ENCODE assay signal across 1 cellular context in the genomic region with DNA sequence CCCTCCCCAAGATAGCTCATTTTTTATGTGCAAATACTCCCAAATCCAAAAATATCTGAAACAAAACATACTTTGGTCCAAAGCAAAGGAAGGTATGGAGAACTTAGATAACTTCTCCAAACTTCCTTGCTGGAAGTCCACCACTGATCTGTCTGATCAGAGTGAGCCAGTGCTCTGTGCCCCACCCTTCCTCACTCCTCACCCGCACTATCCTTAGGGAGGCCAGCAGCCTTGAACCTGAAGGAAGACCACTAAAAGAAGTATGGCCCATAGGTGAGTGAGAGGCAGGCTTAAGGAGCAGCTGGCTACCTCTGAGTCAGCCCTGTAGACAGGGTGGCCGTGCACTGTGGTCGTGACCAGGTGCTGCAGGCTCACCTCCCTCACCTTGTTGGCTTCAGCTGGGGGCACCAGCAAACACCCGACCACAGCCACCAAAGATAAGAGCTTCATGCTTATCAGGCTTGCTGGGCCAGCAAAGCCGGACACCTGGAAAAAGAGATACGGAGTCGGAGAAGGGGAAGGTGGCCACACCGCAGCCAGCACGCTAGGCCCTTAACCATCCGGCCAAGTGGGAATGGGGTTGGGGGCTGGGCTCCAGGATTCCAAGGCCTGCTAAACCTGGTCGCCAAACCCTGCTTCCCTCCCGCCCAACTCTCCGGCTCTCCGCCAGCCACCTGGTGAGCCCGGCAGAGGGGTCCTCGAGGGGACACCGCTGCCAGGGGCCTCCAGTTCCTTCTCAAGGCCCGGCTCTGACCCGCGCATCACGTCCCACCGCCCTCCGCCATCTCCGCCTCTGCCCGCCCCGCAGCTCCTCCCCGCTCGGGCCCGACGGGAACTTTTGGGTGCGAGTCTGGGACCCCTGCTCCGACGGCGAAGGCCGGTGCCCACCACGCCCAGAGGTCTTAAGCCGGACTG.
TF ChIP-seq lines count a peak whose summit lies in the region.

No MANE protein-coding gene starts in this region.

TF ChIP-seq in HEK293, 187 proteins besides CTCF, POLR2A, EP300 and RAD21 (continued from another document and continues in another):
- TF ChIP-seq, protein P1, sequence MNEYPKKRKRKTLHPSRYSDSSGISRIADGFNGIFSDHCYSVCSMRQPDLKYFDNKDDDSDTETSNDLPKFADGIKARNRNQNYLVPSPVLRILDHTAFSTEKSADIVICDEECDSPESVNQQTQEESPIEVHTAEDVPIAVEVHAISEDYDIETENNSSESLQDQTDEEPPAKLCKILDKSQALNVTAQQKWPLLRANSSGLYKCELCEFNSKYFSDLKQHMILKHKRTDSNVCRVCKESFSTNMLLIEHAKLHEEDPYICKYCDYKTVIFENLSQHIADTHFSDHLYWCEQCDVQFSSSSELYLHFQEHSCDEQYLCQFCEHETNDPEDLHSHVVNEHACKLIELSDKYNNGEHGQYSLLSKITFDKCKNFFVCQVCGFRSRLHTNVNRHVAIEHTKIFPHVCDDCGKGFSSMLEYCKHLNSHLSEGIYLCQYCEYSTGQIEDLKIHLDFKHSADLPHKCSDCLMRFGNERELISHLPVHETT (tag by site-specific recombination; IDR thresholded peaks at IDR 0.05): no peak
- TF ChIP-seq, protein P2, sequence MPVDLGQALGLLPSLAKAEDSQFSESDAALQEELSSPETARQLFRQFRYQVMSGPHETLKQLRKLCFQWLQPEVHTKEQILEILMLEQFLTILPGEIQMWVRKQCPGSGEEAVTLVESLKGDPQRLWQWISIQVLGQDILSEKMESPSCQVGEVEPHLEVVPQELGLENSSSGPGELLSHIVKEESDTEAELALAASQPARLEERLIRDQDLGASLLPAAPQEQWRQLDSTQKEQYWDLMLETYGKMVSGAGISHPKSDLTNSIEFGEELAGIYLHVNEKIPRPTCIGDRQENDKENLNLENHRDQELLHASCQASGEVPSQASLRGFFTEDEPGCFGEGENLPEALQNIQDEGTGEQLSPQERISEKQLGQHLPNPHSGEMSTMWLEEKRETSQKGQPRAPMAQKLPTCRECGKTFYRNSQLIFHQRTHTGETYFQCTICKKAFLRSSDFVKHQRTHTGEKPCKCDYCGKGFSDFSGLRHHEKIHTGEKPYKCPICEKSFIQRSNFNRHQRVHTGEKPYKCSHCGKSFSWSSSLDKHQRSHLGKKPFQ (tag by site-specific recombination; IDR thresholded peaks at IDR 0.05): no peak
- TF ChIP-seq ZNF561 (tag by site-specific recombination; IDR thresholded peaks at IDR 0.05; ENCODE audit: borderline replicate concordance) (no peak), ZNF335 (tag by site-specific recombination; conservative IDR thresholded peaks at IDR 0.05) (peak; percentile 99), ZNF2 (tag by site-specific recombination; IDR thresholded peaks at IDR 0.05) (peak; percentile 21; the same call in 1 of the 2 replicates), KLF7 (tag by site-specific recombination; IDR thresholded peaks at IDR 0.05; ENCODE audit: borderline replicate concordance) (no peak), ZNF112 (tag by site-specific recombination; IDR thresholded peaks at IDR 0.05) (no peak), ZXDB (tag by site-specific recombination; IDR thresholded peaks at IDR 0.05) (peak; percentile 54; the same call in 1 of the 2 replicates), BCL11A (tag by site-specific recombination; IDR thresholded peaks at IDR 0.05; ENCODE audit: low read depth) (no peak), ZNF394 (tag by site-specific recombination; IDR thresholded peaks at IDR 0.05; ENCODE audit: borderline replicate concordance) (0 out of 2 replicates have a peak, but pooled peaks have one; percentile 15), ZIC2 (tag by site-specific recombination; IDR thresholded peaks at IDR 0.05) (no peak), ZBTB21 (tag by site-specific recombination; IDR thresholded peaks at IDR 0.05) (no peak), ZNF76 (tag by site-specific recombination; IDR thresholded peaks at IDR 0.05; ENCODE audit: borderline replicate concordance, low read depth) (peak; percentile 76; the same call in 1 of the 2 replicates), ZBTB1 (tag by site-specific recombination; IDR thresholded peaks at IDR 0.05) (no peak), ZNF558 (tag by site-specific recombination; IDR thresholded peaks at IDR 0.05) (no peak), EGR2 (tag by site-specific recombination; IDR thresholded peaks at IDR 0.05; ENCODE audit: low read depth) (0 out of 2 replicates have a peak, but pooled peaks have one; percentile 25), HOXD13 (CRISPR knock-in tag; IDR thresholded peaks at IDR 0.05; ENCODE audit: borderline replicate concordance) (no peak), KLF8 (tag by site-specific recombination; IDR thresholded peaks at IDR 0.05) (peak; percentile 43; the same call in 1 of the 2 replicates), GLIS2 (tag by site-specific recombination; IDR thresholded peaks at IDR 0.05) (peak; percentile 62), IKZF3 (tag by site-specific recombination; IDR thresholded peaks at IDR 0.05) (no peak), ZNF23 (tag by site-specific recombination; IDR thresholded peaks at IDR 0.05; ENCODE audit: borderline replicate concordance) (no peak), SCRT1 (tag by site-specific recombination; IDR thresholded peaks at IDR 0.05; ENCODE audit: borderline replicate concordance) (no peak), ZNF223 (tag by site-specific recombination; IDR thresholded peaks at IDR 0.05) (no peak)
- TF ChIP-seq, protein P3, sequence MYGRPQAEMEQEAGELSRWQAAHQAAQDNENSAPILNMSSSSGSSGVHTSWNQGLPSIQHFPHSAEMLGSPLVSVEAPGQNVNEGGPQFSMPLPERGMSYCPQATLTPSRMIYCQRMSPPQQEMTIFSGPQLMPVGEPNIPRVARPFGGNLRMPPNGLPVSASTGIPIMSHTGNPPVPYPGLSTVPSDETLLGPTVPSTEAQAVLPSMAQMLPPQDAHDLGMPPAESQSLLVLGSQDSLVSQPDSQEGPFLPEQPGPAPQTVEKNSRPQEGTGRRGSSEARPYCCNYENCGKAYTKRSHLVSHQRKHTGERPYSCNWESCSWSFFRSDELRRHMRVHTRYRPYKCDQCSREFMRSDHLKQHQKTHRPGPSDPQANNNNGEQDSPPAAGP (tag by site-specific recombination; IDR thresholded peaks at IDR 0.05): peak; percentile 44; the same call in 1 of the 2 replicates
- TF ChIP-seq, protein P4, sequence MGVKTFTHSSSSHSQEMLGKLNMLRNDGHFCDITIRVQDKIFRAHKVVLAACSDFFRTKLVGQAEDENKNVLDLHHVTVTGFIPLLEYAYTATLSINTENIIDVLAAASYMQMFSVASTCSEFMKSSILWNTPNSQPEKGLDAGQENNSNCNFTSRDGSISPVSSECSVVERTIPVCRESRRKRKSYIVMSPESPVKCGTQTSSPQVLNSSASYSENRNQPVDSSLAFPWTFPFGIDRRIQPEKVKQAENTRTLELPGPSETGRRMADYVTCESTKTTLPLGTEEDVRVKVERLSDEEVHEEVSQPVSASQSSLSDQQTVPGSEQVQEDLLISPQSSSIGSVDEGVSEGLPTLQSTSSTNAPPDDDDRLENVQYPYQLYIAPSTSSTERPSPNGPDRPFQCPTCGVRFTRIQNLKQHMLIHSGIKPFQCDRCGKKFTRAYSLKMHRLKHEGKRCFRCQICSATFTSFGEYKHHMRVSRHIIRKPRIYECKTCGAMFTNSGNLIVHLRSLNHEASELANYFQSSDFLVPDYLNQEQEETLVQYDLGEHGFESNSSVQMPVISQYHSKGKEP (tag by site-specific recombination; IDR thresholded peaks at IDR 0.05): no peak
- TF ChIP-seq, protein P5, sequence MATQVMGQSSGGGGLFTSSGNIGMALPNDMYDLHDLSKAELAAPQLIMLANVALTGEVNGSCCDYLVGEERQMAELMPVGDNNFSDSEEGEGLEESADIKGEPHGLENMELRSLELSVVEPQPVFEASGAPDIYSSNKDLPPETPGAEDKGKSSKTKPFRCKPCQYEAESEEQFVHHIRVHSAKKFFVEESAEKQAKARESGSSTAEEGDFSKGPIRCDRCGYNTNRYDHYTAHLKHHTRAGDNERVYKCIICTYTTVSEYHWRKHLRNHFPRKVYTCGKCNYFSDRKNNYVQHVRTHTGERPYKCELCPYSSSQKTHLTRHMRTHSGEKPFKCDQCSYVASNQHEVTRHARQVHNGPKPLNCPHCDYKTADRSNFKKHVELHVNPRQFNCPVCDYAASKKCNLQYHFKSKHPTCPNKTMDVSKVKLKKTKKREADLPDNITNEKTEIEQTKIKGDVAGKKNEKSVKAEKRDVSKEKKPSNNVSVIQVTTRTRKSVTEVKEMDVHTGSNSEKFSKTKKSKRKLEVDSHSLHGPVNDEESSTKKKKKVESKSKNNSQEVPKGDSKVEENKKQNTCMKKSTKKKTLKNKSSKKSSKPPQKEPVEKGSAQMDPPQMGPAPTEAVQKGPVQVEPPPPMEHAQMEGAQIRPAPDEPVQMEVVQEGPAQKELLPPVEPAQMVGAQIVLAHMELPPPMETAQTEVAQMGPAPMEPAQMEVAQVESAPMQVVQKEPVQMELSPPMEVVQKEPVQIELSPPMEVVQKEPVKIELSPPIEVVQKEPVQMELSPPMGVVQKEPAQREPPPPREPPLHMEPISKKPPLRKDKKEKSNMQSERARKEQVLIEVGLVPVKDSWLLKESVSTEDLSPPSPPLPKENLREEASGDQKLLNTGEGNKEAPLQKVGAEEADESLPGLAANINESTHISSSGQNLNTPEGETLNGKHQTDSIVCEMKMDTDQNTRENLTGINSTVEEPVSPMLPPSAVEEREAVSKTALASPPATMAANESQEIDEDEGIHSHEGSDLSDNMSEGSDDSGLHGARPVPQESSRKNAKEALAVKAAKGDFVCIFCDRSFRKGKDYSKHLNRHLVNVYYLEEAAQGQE (tag by site-specific recombination; IDR thresholded peaks at IDR 0.05): no peak
- TF ChIP-seq, protein P6, sequence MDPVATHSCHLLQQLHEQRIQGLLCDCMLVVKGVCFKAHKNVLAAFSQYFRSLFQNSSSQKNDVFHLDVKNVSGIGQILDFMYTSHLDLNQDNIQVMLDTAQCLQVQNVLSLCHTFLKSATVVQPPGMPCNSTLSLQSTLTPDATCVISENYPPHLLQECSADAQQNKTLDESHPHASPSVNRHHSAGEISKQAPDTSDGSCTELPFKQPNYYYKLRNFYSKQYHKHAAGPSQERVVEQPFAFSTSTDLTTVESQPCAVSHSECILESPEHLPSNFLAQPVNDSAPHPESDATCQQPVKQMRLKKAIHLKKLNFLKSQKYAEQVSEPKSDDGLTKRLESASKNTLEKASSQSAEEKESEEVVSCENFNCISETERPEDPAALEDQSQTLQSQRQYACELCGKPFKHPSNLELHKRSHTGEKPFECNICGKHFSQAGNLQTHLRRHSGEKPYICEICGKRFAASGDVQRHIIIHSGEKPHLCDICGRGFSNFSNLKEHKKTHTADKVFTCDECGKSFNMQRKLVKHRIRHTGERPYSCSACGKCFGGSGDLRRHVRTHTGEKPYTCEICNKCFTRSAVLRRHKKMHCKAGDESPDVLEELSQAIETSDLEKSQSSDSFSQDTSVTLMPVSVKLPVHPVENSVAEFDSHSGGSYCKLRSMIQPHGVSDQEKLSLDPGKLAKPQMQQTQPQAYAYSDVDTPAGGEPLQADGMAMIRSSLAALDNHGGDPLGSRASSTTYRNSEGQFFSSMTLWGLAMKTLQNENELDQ (tag by site-specific recombination; IDR thresholded peaks at IDR 0.05; ENCODE audit: low read depth): no peak
- TF ChIP-seq, protein P7, sequence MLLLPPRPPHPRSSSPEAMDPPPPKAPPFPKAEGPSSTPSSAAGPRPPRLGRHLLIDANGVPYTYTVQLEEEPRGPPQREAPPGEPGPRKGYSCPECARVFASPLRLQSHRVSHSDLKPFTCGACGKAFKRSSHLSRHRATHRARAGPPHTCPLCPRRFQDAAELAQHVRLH (tag by site-specific recombination; IDR thresholded peaks at IDR 0.05): no peak
- TF ChIP-seq, protein P8, sequence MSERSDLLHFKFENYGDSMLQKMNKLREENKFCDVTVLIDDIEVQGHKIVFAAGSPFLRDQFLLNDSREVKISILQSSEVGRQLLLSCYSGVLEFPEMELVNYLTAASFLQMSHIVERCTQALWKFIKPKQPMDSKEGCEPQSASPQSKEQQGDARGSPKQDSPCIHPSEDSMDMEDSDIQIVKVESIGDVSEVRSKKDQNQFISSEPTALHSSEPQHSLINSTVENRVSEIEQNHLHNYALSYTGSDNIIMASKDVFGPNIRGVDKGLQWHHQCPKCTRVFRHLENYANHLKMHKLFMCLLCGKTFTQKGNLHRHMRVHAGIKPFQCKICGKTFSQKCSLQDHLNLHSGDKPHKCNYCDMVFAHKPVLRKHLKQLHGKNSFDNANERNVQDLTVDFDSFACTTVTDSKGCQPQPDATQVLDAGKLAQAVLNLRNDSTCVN (tag by site-specific recombination; optimal IDR thresholded peaks at IDR 0.05): peak; percentile 78
- TF ChIP-seq, protein P9, sequence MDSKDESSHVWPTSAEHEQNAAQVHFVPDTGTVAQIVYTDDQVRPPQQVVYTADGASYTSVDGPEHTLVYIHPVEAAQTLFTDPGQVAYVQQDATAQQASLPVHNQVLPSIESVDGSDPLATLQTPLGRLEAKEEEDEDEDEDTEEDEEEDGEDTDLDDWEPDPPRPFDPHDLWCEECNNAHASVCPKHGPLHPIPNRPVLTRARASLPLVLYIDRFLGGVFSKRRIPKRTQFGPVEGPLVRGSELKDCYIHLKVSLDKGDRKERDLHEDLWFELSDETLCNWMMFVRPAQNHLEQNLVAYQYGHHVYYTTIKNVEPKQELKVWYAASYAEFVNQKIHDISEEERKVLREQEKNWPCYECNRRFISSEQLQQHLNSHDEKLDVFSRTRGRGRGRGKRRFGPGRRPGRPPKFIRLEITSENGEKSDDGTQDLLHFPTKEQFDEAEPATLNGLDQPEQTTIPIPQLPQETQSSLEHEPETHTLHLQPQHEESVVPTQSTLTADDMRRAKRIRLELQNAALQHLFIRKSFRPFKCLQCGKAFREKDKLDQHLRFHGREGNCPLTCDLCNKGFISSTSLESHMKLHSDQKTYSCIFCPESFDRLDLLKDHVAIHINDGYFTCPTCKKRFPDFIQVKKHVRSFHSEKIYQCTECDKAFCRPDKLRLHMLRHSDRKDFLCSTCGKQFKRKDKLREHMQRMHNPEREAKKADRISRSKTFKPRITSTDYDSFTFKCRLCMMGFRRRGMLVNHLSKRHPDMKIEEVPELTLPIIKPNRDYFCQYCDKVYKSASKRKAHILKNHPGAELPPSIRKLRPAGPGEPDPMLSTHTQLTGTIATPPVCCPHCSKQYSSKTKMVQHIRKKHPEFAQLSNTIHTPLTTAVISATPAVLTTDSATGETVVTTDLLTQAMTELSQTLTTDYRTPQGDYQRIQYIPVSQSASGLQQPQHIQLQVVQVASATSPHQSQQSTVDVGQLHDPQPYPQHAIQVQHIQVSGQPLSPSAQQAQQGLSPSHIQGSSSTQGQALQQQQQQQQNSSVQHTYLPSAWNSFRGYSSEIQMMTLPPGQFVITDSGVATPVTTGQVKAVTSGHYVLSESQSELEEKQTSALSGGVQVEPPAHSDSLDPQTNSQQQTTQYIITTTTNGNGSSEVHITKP (tag by site-specific recombination; IDR thresholded peaks at IDR 0.05): 0 out of 2 replicates have a peak, but pooled peaks have one; percentile 9
- TF ChIP-seq, protein P10, sequence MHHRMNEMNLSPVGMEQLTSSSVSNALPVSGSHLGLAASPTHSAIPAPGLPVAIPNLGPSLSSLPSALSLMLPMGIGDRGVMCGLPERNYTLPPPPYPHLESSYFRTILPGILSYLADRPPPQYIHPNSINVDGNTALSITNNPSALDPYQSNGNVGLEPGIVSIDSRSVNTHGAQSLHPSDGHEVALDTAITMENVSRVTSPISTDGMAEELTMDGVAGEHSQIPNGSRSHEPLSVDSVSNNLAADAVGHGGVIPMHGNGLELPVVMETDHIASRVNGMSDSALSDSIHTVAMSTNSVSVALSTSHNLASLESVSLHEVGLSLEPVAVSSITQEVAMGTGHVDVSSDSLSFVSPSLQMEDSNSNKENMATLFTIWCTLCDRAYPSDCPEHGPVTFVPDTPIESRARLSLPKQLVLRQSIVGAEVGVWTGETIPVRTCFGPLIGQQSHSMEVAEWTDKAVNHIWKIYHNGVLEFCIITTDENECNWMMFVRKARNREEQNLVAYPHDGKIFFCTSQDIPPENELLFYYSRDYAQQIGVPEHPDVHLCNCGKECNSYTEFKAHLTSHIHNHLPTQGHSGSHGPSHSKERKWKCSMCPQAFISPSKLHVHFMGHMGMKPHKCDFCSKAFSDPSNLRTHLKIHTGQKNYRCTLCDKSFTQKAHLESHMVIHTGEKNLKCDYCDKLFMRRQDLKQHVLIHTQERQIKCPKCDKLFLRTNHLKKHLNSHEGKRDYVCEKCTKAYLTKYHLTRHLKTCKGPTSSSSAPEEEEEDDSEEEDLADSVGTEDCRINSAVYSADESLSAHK (tag by site-specific recombination; IDR thresholded peaks at IDR 0.05): no peak
